1 cellular context compared by ENCODE assay signal in genomic region chr5:79742549-79743136, GRCh38.
A peak's percentile ranks its signal among the peaks of the same experiment; 100 is the strongest.
TF ChIP-seq lines count a peak whose summit lies in the region.

No MANE protein-coding gene starts in this region.

TF ChIP-seq in HepG2, 621 proteins besides CTCF, POLR2A, EP300 and RAD21 (continued from another document and continues in another):
- peak; percentile 61 for TF ChIP-seq ZEB1 (IDR thresholded peaks at IDR 0.05; ENCODE audit: insufficient replicate concordance, low read depth)
- TF ChIP-seq RARA (CRISPR knock-in tag; IDR thresholded peaks at IDR 0.05) = no peak
- no peak for TF ChIP-seq PAWR (CRISPR knock-in tag; IDR thresholded peaks at IDR 0.05; ENCODE audit: borderline replicate concordance)
- no peak for TF ChIP-seq ZNF552 (CRISPR knock-in tag; IDR thresholded peaks at IDR 0.05; ENCODE audit: borderline replicate concordance)
- TF ChIP-seq SALL1 (CRISPR knock-in tag; IDR thresholded peaks at IDR 0.05) = peak; percentile 15; the same call in 1 of the 2 replicates
- TF ChIP-seq BHLHE40 (IDR thresholded peaks at IDR 0.05; ENCODE audit: low read length) = 0 out of 2 replicates have a peak, but pooled peaks have one; percentile 21
- no peak for TF ChIP-seq ZNF30 (CRISPR knock-in tag; IDR thresholded peaks at IDR 0.05)
- TF ChIP-seq ZSCAN21 (CRISPR knock-in tag; IDR thresholded peaks at IDR 0.05; ENCODE audit: borderline replicate concordance) = no peak
- TF ChIP-seq MAZ (IDR thresholded peaks at IDR 0.05; ENCODE audit: borderline replicate concordance, low read depth, low read length) = no peak
- no peak for TF ChIP-seq MAZ (CRISPR knock-in tag; IDR thresholded peaks at IDR 0.05; ENCODE audit: low read depth)
- no peak for TF ChIP-seq ZZZ3 (CRISPR knock-in tag; IDR thresholded peaks at IDR 0.05; ENCODE audit: borderline replicate concordance)
- TF ChIP-seq FOXA1 (IDR thresholded peaks at IDR 0.05) = peak; percentile 48; the same call in 1 of the 2 replicates
- peak; percentile 46; the same call in 1 of the 2 replicates for TF ChIP-seq FOXA1 (CRISPR knock-in tag; IDR thresholded peaks at IDR 0.05)
- TF ChIP-seq ZNF280D (CRISPR knock-in tag; IDR thresholded peaks at IDR 0.05) = no peak
- TF ChIP-seq THAP7 (CRISPR knock-in tag; IDR thresholded peaks at IDR 0.05) = no peak
- TF ChIP-seq ONECUT2 (CRISPR knock-in tag; IDR thresholded peaks at IDR 0.05) = peak; percentile 92
- no peak for TF ChIP-seq PRPF4 (IDR thresholded peaks at IDR 0.05; ENCODE audit: low read depth, low read length, poor library complexity, severe bottlenecking)
- peak; percentile 49; the same call in 1 of the 2 replicates for TF ChIP-seq PBX2 (CRISPR knock-in tag; IDR thresholded peaks at IDR 0.05)
- no peak for TF ChIP-seq ZBTB25 (CRISPR knock-in tag; IDR thresholded peaks at IDR 0.05)
- no peak for TF ChIP-seq NR3C1 (CRISPR knock-in tag; IDR thresholded peaks at IDR 0.05)
- TF ChIP-seq CEBPB (IDR thresholded peaks at IDR 0.05; ENCODE audit: borderline replicate concordance, low read depth, low read length) = peak; percentile 71; the same call in 1 of the 2 replicates
- 0 out of 2 replicates have a peak, but pooled peaks have one; percentile 44 for TF ChIP-seq KLF6 (CRISPR knock-in tag; IDR thresholded peaks at IDR 0.05)
- no peak for TF ChIP-seq ZFP82 (CRISPR knock-in tag; IDR thresholded peaks at IDR 0.05; ENCODE audit: borderline replicate concordance)
- no peak for TF ChIP-seq ZNF12 (CRISPR knock-in tag; IDR thresholded peaks at IDR 0.05)
- peak; percentile 57; the same call in 1 of the 2 replicates for TF ChIP-seq FOXK1 (CRISPR knock-in tag; IDR thresholded peaks at IDR 0.05; ENCODE audit: borderline replicate concordance, low read depth)
- TF ChIP-seq ZNF777 (CRISPR knock-in tag; IDR thresholded peaks at IDR 0.05) = no peak
- no peak for TF ChIP-seq RXRA (CRISPR knock-in tag; IDR thresholded peaks at IDR 0.05)
- TF ChIP-seq PRDM15 (CRISPR knock-in tag; IDR thresholded peaks at IDR 0.05) = no peak
- no peak for TF ChIP-seq FOSL2 (CRISPR knock-in tag; IDR thresholded peaks at IDR 0.05)
- peak; percentile 86 for TF ChIP-seq SOX13 (IDR thresholded peaks at IDR 0.05)
- TF ChIP-seq SOX13 (CRISPR knock-in tag; conservative IDR thresholded peaks at IDR 0.05 in 1 of 2, IDR thresholded peaks at IDR 0.05 in 1 of 2) = peak in 1 of 2 experiments; percentile 99; a peak in 2 of 4 replicates
- TF ChIP-seq E2F5 (CRISPR knock-in tag; conservative IDR thresholded peaks at IDR 0.05) = no peak
- TF ChIP-seq ZNF460 (CRISPR knock-in tag; IDR thresholded peaks at IDR 0.05; ENCODE audit: borderline replicate concordance) = no peak
- TF ChIP-seq NCOA5 (CRISPR knock-in tag; IDR thresholded peaks at IDR 0.05) = no peak
- no peak for TF ChIP-seq CHD4 (IDR thresholded peaks at IDR 0.05; ENCODE audit: borderline replicate concordance, low read length)
- no peak for TF ChIP-seq RBM22 (optimal IDR thresholded peaks at IDR 0.05; ENCODE audit: low read length)
- no peak for TF ChIP-seq SNAPC4 (CRISPR knock-in tag; IDR thresholded peaks at IDR 0.05)
- no peak for TF ChIP-seq TIGD3 (CRISPR knock-in tag; IDR thresholded peaks at IDR 0.05; ENCODE audit: borderline replicate concordance)
- TF ChIP-seq ZNF468 (CRISPR knock-in tag; IDR thresholded peaks at IDR 0.05) = no peak
- TF ChIP-seq FOXP4 (CRISPR knock-in tag; IDR thresholded peaks at IDR 0.05) = peak; percentile 85
- no peak for TF ChIP-seq ZNF703 (CRISPR knock-in tag; IDR thresholded peaks at IDR 0.05; ENCODE audit: borderline replicate concordance)
- no peak for TF ChIP-seq SNAPC2 (CRISPR knock-in tag; IDR thresholded peaks at IDR 0.05)
